In genomic region chr16:11913425-11914079, GRCh38 we compare ENCODE assay signal across 9 cellular contexts. TPM values are rescaled to one million over a fixed set of nuclear protein-coding genes. Genes with fewer than 3 reads are reported as not detected.
DNase-seq lines count a peak whose midpoint lies in the region; ATAC-seq and TF ChIP-seq lines count a peak whose summit lies in the region.
"Had no signal": no experiment of that assay in that cellular context is flagged by ENCODE, and none has a peak within 500 bp of the region (broad histone marks: within the 10 kb centered on the region; RNA-seq: fewer than 3 reads in every experiment).

No MANE protein-coding gene starts in this region.

- peaks cover 16% of the 10 kb centered on the region for H3K36me3 Mint-ChIP-seq in activated T-helper 1 cell treated with anti-CD3 and anti-CD28 coated beads, Interleukin-12 subunit alpha, Interleukin-12 subunit beta, Interleukin-2, Interleukin-4 antibody, amounts not matched to agents 30 ng/mL and 10 ng/mL and 1 ng/mL, durations not matched to agents 14 hours and 24 hours and 36 hours (ENCODE audit: low read depth)
- H3K36me3 Mint-ChIP-seq in immature natural killer cell: peaks cover 0 to 2% (median 0%) of the 10 kb centered on the region in 3 donors

- intact Hi-C loops in left cardiac atrium (cut with DNase I): loop anchor here in 1 of 2 donors (10.0 kb wide), 1 partner anchor 59 kb away; the partner anchor contains the start of gene RSL1D1
- intact Hi-C loops in activated T-helper 1 cell treated with anti-CD3 and anti-CD28 coated beads, Interleukin-12 subunit alpha, Interleukin-12 subunit beta, Interleukin-2, Interleukin-4 antibody, amounts not matched to agents 30 ng/mL and 10 ng/mL and 1 ng/mL, durations not matched to agents 14 hours and 24 hours and 36 hours (cut with micrococcal nuclease): loop anchor here (2.0 to 10.0 kb wide), 5 partner anchors 131 to 1526 kb away; partner anchors contain the start of genes ATF7IP2 and SOCS1

- H3K27ac ChIP-seq in right atrium auricular region (peak overlapping the region; percentile 90 to 96), stomach smooth muscle (ENCODE audit: low read length) (no peak overlapping the region)

- H3K9me3 Mint-ChIP-seq in activated T-helper 1 cell treated with anti-CD3 and anti-CD28 coated beads, Interleukin-12 subunit alpha, Interleukin-12 subunit beta, Interleukin-2, Interleukin-4 antibody, amounts not matched to agents 30 ng/mL and 10 ng/mL and 1 ng/mL, durations not matched to agents 14 hours and 24 hours and 36 hours: no peaks in the 10 kb centered on the region
- no peaks in the 10 kb centered on the region for H3K9me3 Mint-ChIP-seq in immature natural killer cell

- DNase-seq in right atrium auricular region (ENCODE audit: low spot score) (no peak), left cardiac atrium (no peak), immature natural killer cell (peak; percentile 56 to 64 (median 57)), T1000 (lab: John Stamatoyannopoulos, UW) (no peak)
- DNase-seq in activated T-helper 1 cell treated with anti-CD3 and anti-CD28 coated beads, Interleukin-12 subunit alpha, Interleukin-12 subunit beta, Interleukin-2, Interleukin-4 antibody, amounts not matched to agents 30 ng/mL and 10 ng/mL and 1 ng/mL, durations not matched to agents 14 hours and 24 hours and 36 hours (ENCODE audit: low spot score): peak; percentile 28

- no peaks in the 10 kb centered on the region for H3K27me3 ChIP-seq in right atrium auricular region
- H3K27me3 ChIP-seq in stomach smooth muscle (ENCODE audit: control insufficient read depth in 1 of 2, insufficient read depth in 2 of 2, low read length in 2 of 2): no peaks in the 10 kb centered on the region

- peaks cover 0 to 53% of the 10 kb centered on the region in 2 donors for H3K4me1 ChIP-seq in right atrium auricular region
- peaks cover 27% of the 10 kb centered on the region for H3K4me1 ChIP-seq in stomach smooth muscle (ENCODE audit: control insufficient read depth, insufficient read depth, low read length)

- peak overlapping the region; percentile 96 to 99 for H3K4me3 ChIP-seq in right atrium auricular region
- H3K4me3 ChIP-seq in stomach smooth muscle (ENCODE audit: low read length in 2 of 2): peak overlapping the region; percentile 89 to 97
- H3K4me3 ChIP-seq: mucosa of descending colon had no signal

- H3K9ac ChIP-seq in stomach smooth muscle (ENCODE audit: low read length in 2 of 2): peak overlapping the region in 1 of 2 donors; percentile 68

- peaks cover 2% of the 10 kb centered on the region for H3K27me3 Mint-ChIP-seq in activated T-helper 1 cell treated with anti-CD3 and anti-CD28 coated beads, Interleukin-12 subunit alpha, Interleukin-12 subunit beta, Interleukin-2, Interleukin-4 antibody, amounts not matched to agents 30 ng/mL and 10 ng/mL and 1 ng/mL, durations not matched to agents 14 hours and 24 hours and 36 hours (ENCODE audit: insufficient read depth)
- H3K27me3 Mint-ChIP-seq in immature natural killer cell (ENCODE audit: low read depth in 3 of 3): peaks cover 13 to 20% (median 19%) of the 10 kb centered on the region in 3 donors

- ATAC-seq in left cardiac atrium: no peak
- no peak for ATAC-seq in HG02870 (IDR thresholded peaks at IDR 0.05; ENCODE audit: unreplicated experiment)
- ATAC-seq in GM21619 (IDR thresholded peaks at IDR 0.05; ENCODE audit: unreplicated experiment): no peak
- ATAC-seq: mucosa of descending colon had no signal

- H3K4me3 Mint-ChIP-seq in activated T-helper 1 cell treated with anti-CD3 and anti-CD28 coated beads, Interleukin-12 subunit alpha, Interleukin-12 subunit beta, Interleukin-2, Interleukin-4 antibody, amounts not matched to agents 30 ng/mL and 10 ng/mL and 1 ng/mL, durations not matched to agents 14 hours and 24 hours and 36 hours: peak overlapping the region; percentile 91
- H3K4me3 Mint-ChIP-seq in immature natural killer cell: peak overlapping the region; percentile 95 to 98 (median 95)

- no peak for TF ChIP-seq CTCF in right atrium auricular region (IDR thresholded peaks at IDR 0.05)

- no peaks in the 10 kb centered on the region for H3K9me3 ChIP-seq in right atrium auricular region
- no peaks in the 10 kb centered on the region for H3K9me3 ChIP-seq in stomach smooth muscle (ENCODE audit: control insufficient read depth in 2 of 2, low read length in 2 of 2)
- H3K9me3 ChIP-seq: mucosa of descending colon had no signal

- peak overlapping the region; percentile 92 for H3K27ac Mint-ChIP-seq in activated T-helper 1 cell treated with anti-CD3 and anti-CD28 coated beads, Interleukin-12 subunit alpha, Interleukin-12 subunit beta, Interleukin-2, Interleukin-4 antibody, amounts not matched to agents 30 ng/mL and 10 ng/mL and 1 ng/mL, durations not matched to agents 14 hours and 24 hours and 36 hours
- H3K27ac Mint-ChIP-seq in immature natural killer cell: peak overlapping the region; percentile 76 to 97 (median 94)

- H3K4me1 Mint-ChIP-seq in activated T-helper 1 cell treated with anti-CD3 and anti-CD28 coated beads, Interleukin-12 subunit alpha, Interleukin-12 subunit beta, Interleukin-2, Interleukin-4 antibody, amounts not matched to agents 30 ng/mL and 10 ng/mL and 1 ng/mL, durations not matched to agents 14 hours and 24 hours and 36 hours (ENCODE audit: low read depth): peaks cover 52% of the 10 kb centered on the region
- peaks cover 46 to 59% of the 10 kb centered on the region in 2 donors for H3K4me1 Mint-ChIP-seq in immature natural killer cell

- H3K36me3 ChIP-seq in right atrium auricular region (no peaks in the 10 kb centered on the region), stomach smooth muscle (ENCODE audit: control insufficient read depth in 2 of 2, insufficient read depth in 2 of 2, low read length in 2 of 2) (no peaks in the 10 kb centered on the region)

RNA-seq across cellular contexts. Expression of gene GSPT1, which starts 2.2 kb away (rescaled TPM):
- total RNA-seq in right atrium auricular region: 10 to 100 TPM; 59.5 to 62.7 TPM
- 100 to 1,000 TPM in 1 of 2 donors, 10 to 100 TPM in 1; 87.5 to 111 TPM for total RNA-seq in left cardiac atrium
- total RNA-seq in activated T-helper 1 cell treated with anti-CD3 and anti-CD28 coated beads, Interleukin-12 subunit alpha, Interleukin-12 subunit beta, Interleukin-2, Interleukin-4 antibody, amounts not matched to agents 30 ng/mL and 10 ng/mL and 1 ng/mL, durations not matched to agents 14 hours and 24 hours and 36 hours: 207 and 214 TPM in 2 replicates
- 10 to 100 TPM; 45.6 to 63.0 (median 58.7) TPM for polyA plus RNA-seq in immature natural killer cell

RNA-seq across cellular contexts. Expression of gene NPIPB2, which starts 28.3 kb away (rescaled TPM):
- total RNA-seq in right atrium auricular region: 1 to 10 TPM in 1 of 2 donors, not detected in 1; 3.0 TPM
- 1 to 10 TPM; 2.1 to 2.4 TPM for total RNA-seq in left cardiac atrium
- total RNA-seq in activated T-helper 1 cell treated with anti-CD3 and anti-CD28 coated beads, Interleukin-12 subunit alpha, Interleukin-12 subunit beta, Interleukin-2, Interleukin-4 antibody, amounts not matched to agents 30 ng/mL and 10 ng/mL and 1 ng/mL, durations not matched to agents 14 hours and 24 hours and 36 hours: 15.0 and 18.8 TPM in 2 replicates
- 1 to 10 TPM in 1 of 3 donors, not detected in 2; 1.9 TPM for polyA plus RNA-seq in immature natural killer cell

RNA-seq across cellular contexts. Expression of gene TNFRSF17, which starts 51.5 kb away (rescaled TPM):
- total RNA-seq in right atrium auricular region (not detected), left cardiac atrium (not detected)
- not detected in 2 replicates for total RNA-seq in activated T-helper 1 cell treated with anti-CD3 and anti-CD28 coated beads, Interleukin-12 subunit alpha, Interleukin-12 subunit beta, Interleukin-2, Interleukin-4 antibody, amounts not matched to agents 30 ng/mL and 10 ng/mL and 1 ng/mL, durations not matched to agents 14 hours and 24 hours and 36 hours
- not detected for polyA plus RNA-seq in immature natural killer cell

Comparison
In these comparisons a context has a peak if more than half of its experiments do, and no peak if none do; other contexts are left out.
1. DNase-seq: peak in activated T-helper 1 cell treated with anti-CD3 and anti-CD28 coated beads, Interleukin-12 subunit alpha, Interleukin-12 subunit beta, Interleukin-2, Interleukin-4 antibody, amounts not matched to agents 30 ng/mL and 10 ng/mL and 1 ng/mL, durations not matched to agents 14 hours and 24 hours and 36 hours (single experiment) and immature natural killer cell (3 of 3); none in right atrium auricular region (single experiment), left cardiac atrium (single experiment) and T1000 (single experiment).